ENCODE assay signal across 11 cellular contexts in genomic region chr4:147786031-147786430, GRCh38. TPM values are rescaled to one million over a fixed set of nuclear protein-coding genes. Genes with fewer than 3 reads are reported as not detected.
DNase-seq lines count a peak whose midpoint lies in the region; ATAC-seq and TF ChIP-seq lines count a peak whose summit lies in the region.
"Had no signal": no experiment of that assay in that cellular context is flagged by ENCODE, and none has a peak within 500 bp of the region (broad histone marks: within the 10 kb centered on the region; RNA-seq: fewer than 3 reads in every experiment).

No MANE protein-coding gene starts in this region.

- no peaks in the 10 kb centered on the region for H3K27me3 Mint-ChIP-seq in progenitor cell of endocrine pancreas

- no peak overlapping the region for H3K4me3 ChIP-seq in MG63
- H3K4me3 ChIP-seq: A549, SK-N-MC had no signal

- ATAC-seq in HG02870 (IDR thresholded peaks at IDR 0.05; ENCODE audit: unreplicated experiment): peak; percentile 91
- ATAC-seq: A549 had no signal

- no peak overlapping the region for H3K4me3 Mint-ChIP-seq in progenitor cell of endocrine pancreas (ENCODE audit: low read depth)
- H3K4me3 Mint-ChIP-seq: H9 had no signal

- no peaks in the 10 kb centered on the region for H3K36me3 Mint-ChIP-seq in progenitor cell of endocrine pancreas (ENCODE audit: insufficient read depth)

- DNase-seq in NCI-H1105 treated with DMSO at 0.1 percent for 48 hours (lab: John Stamatoyannopoulos, UW): peak; percentile 55
- no peak for DNase-seq in NCI-H1105 (lab: John Stamatoyannopoulos, UW)
- DNase-seq in NCI-H524 (lab: John Stamatoyannopoulos, UW): peak; percentile 8 to 63
- DNase-seq in progenitor cell of endocrine pancreas (ENCODE audit: low spot score, unreplicated experiment): no peak
- no peak for DNase-seq in amygdala (lab: John Stamatoyannopoulos, UW)
- DNase-seq in KG1 (lab: John Stamatoyannopoulos, UW): no peak
- DNase-seq in MG63: no peak
- DNase-seq: H9 had no signal

- TF ChIP-seq CTCF in progenitor cell of endocrine pancreas (IDR thresholded peaks at IDR 0.05; ENCODE audit: unreplicated experiment): no peak

- H3K36me3 ChIP-seq in MG63: no peaks in the 10 kb centered on the region

- H3K27me3 ChIP-seq in MG63: no peaks in the 10 kb centered on the region

- H3K27ac Mint-ChIP-seq in progenitor cell of endocrine pancreas: peak overlapping the region; percentile 46

- no peaks in the 10 kb centered on the region for H3K9me3 ChIP-seq in MG63
- H3K9me3 ChIP-seq: A549 had no signal

- H3K9me3 Mint-ChIP-seq in progenitor cell of endocrine pancreas (ENCODE audit: low read depth): no peaks in the 10 kb centered on the region
- H3K9me3 Mint-ChIP-seq: H9 had no signal

- peaks cover 22% of the 10 kb centered on the region for H3K4me1 Mint-ChIP-seq in progenitor cell of endocrine pancreas (ENCODE audit: low read depth)

RNA-seq across cellular contexts. Expression of gene ARHGAP10, which starts 54.1 kb away (rescaled TPM):
- 11.0 and 13.1 TPM in 2 replicates for total RNA-seq in progenitor cell of endocrine pancreas
- 7.7 and 15.2 TPM in 2 replicates for total RNA-seq in MG63 (2014; rRNA removed; shearing (Covaris generic); ENCODE audit: low replicate concordance)

Comparison
In these comparisons a context has a peak if more than half of its experiments do, and no peak if none do; other contexts are left out.
1. DNase-seq: peak in NCI-H1105 treated with DMSO at 0.1 percent for 48 hours (single experiment) and NCI-H524 (2 of 2); none in NCI-H1105 (single experiment), progenitor cell of endocrine pancreas (single experiment), amygdala (0 of 56), KG1 (single experiment) and MG63 (single experiment).